Comparison of ENCODE assay signal across 19 cellular contexts in the genomic region with DNA sequence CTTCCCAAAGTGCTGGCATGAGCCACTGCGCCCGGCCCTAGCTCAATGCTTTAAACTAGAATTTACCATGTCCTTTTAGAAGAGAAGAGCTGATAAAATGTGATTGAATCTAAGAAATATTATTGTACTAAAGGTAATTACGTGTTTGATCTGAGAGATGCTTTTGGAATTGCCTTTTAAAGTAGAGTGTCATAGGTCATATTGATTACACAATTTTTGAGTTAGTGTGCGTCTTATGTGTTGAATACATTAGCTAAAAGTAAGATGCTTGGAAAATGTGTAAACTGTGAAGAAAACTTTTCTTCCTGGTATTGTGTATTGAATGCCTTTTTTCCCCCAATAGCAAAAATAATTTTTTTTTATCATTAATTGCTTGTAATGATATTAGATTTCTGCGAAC. TPM values are rescaled to one million over a fixed set of nuclear protein-coding genes. Genes with fewer than 3 reads are reported as not detected.
DNase-seq lines count a peak whose midpoint lies in the region; ATAC-seq and FAIRE-seq lines count a peak whose summit lies in the region.
"Had no signal": no experiment of that assay in that cellular context is flagged by ENCODE, and none has a peak within 500 bp of the region (broad histone marks: within the 10 kb centered on the region; RNA-seq: fewer than 3 reads in every experiment).

No MANE protein-coding gene starts in this region.

- peak overlapping the region; percentile 36 for H3K27ac Mint-ChIP-seq in stimulated activated naive CD8-positive, alpha-beta T cell treated with anti-CD3 and anti-CD28 coated beads, Interleukin-15, Interleukin-2, amounts not matched to agents 100 ng/mL and 50 ng/mL, for 24 hours
- H3K27ac Mint-ChIP-seq in stimulated activated naive CD8-positive, alpha-beta T cell treated with anti-CD3 and anti-CD28 coated beads, Interleukin-15, amount 100 ng/mL, for 72 hours: peak overlapping the region in 1 of 2 donors; percentile 64
- peak overlapping the region; percentile 39 to 81 (median 68) for H3K27ac Mint-ChIP-seq in immature natural killer cell
- peak overlapping the region in 8 of 10 donors; percentile 31 to 89 (median 64) for H3K27ac Mint-ChIP-seq in naive thymus-derived CD8-positive, alpha-beta T cell

- H3K27me3 Mint-ChIP-seq in stimulated activated naive CD8-positive, alpha-beta T cell treated with anti-CD3 and anti-CD28 coated beads, Interleukin-15, Interleukin-2, amounts not matched to agents 100 ng/mL and 50 ng/mL, for 24 hours: no peaks in the 10 kb centered on the region
- H3K27me3 Mint-ChIP-seq in stimulated activated naive CD8-positive, alpha-beta T cell treated with anti-CD3 and anti-CD28 coated beads, Interleukin-15, amount 100 ng/mL, for 72 hours: no peaks in the 10 kb centered on the region
- no peaks in the 10 kb centered on the region for H3K27me3 Mint-ChIP-seq in immature natural killer cell (ENCODE audit: low read depth in 3 of 3)
- no peaks in the 10 kb centered on the region for H3K27me3 Mint-ChIP-seq in naive thymus-derived CD8-positive, alpha-beta T cell

- H3K9me3 Mint-ChIP-seq in stimulated activated naive CD8-positive, alpha-beta T cell treated with anti-CD3 and anti-CD28 coated beads, Interleukin-15, Interleukin-2, amounts not matched to agents 100 ng/mL and 50 ng/mL, for 24 hours: peaks cover 3% of the 10 kb centered on the region
- peaks cover 7 to 15% of the 10 kb centered on the region in 2 donors for H3K9me3 Mint-ChIP-seq in stimulated activated naive CD8-positive, alpha-beta T cell treated with anti-CD3 and anti-CD28 coated beads, Interleukin-15, amount 100 ng/mL, for 72 hours
- H3K9me3 Mint-ChIP-seq in immature natural killer cell: no peaks in the 10 kb centered on the region
- peaks cover 0 to 6% (median 0%) of the 10 kb centered on the region in 9 donors for H3K9me3 Mint-ChIP-seq in naive thymus-derived CD8-positive, alpha-beta T cell

- H3K36me3 Mint-ChIP-seq in stimulated activated naive CD8-positive, alpha-beta T cell treated with anti-CD3 and anti-CD28 coated beads, Interleukin-15, Interleukin-2, amounts not matched to agents 100 ng/mL and 50 ng/mL, for 24 hours (ENCODE audit: low read depth): peaks cover 22% of the 10 kb centered on the region
- peaks cover 8 to 19% (median 9%) of the 10 kb centered on the region in 3 donors for H3K36me3 Mint-ChIP-seq in immature natural killer cell
- peaks cover 0 to 32% (median 25%) of the 10 kb centered on the region in 3 donors for H3K36me3 Mint-ChIP-seq in naive thymus-derived CD8-positive, alpha-beta T cell

- H3K4me3 Mint-ChIP-seq in stimulated activated naive CD8-positive, alpha-beta T cell treated with anti-CD3 and anti-CD28 coated beads, Interleukin-15, Interleukin-2, amounts not matched to agents 100 ng/mL and 50 ng/mL, for 24 hours: no peak overlapping the region
- no peak overlapping the region for H3K4me3 Mint-ChIP-seq in stimulated activated naive CD8-positive, alpha-beta T cell treated with anti-CD3 and anti-CD28 coated beads, Interleukin-15, amount 100 ng/mL, for 72 hours
- no peak overlapping the region for H3K4me3 Mint-ChIP-seq in immature natural killer cell
- H3K4me3 Mint-ChIP-seq in naive thymus-derived CD8-positive, alpha-beta T cell: peak overlapping the region in 3 of 10 donors; percentile 21 to 49 (median 39)

- no peak for FAIRE-seq in urothelium cell line (lab: Jason Lieb, UNC)
- FAIRE-seq: A204.1, H54 had no signal

- no peak for DNase-seq in stimulated activated naive CD8-positive, alpha-beta T cell treated with anti-CD3 and anti-CD28 coated beads, Interleukin-15, amount 100 ng/mL, for 72 hours
- no peak for DNase-seq in immature natural killer cell
- DNase-seq in naive thymus-derived CD8-positive, alpha-beta T cell: no peak
- DNase-seq in DMS153 (lab: John Stamatoyannopoulos, UW): no peak
- DNase-seq in urothelium cell line (ENCODE audit: low spot score): no peak
- no peak for DNase-seq in activated effector memory CD4-positive, alpha-beta T cell treated with Interleukin-2 at 50 U/mL for 16 hours
- DNase-seq: BE2C, DND-41, KBM-7, NCI-H1105 treated with DMSO at 0.1 percent for 48 hours, NCI-H1694, NCI-H2081 treated with DMSO at 0.1 percent for 48 hours, NCI-H510A, NCI-H748 treated with DMSO at 0.1 percent for 48 hours, RPMI8226, SHP77 treated with DMSO at 0.1 percent for 48 hours had no signal

- no peak for ATAC-seq in stimulated activated naive CD8-positive, alpha-beta T cell treated with anti-CD3 and anti-CD28 coated beads, Interleukin-15, amount 100 ng/mL, for 72 hours
- no peak for ATAC-seq in naive thymus-derived CD8-positive, alpha-beta T cell

- POLR2A ChIA-PET in naive thymus-derived CD8-positive, alpha-beta T cell (lab: Charles Lee): no interaction called here

- H3K4me1 Mint-ChIP-seq in stimulated activated naive CD8-positive, alpha-beta T cell treated with anti-CD3 and anti-CD28 coated beads, Interleukin-15, Interleukin-2, amounts not matched to agents 100 ng/mL and 50 ng/mL, for 24 hours (ENCODE audit: low read depth): peaks cover 71% of the 10 kb centered on the region
- H3K4me1 Mint-ChIP-seq in stimulated activated naive CD8-positive, alpha-beta T cell treated with anti-CD3 and anti-CD28 coated beads, Interleukin-15, amount 100 ng/mL, for 72 hours: peaks cover 77% of the 10 kb centered on the region
- peaks cover 66 to 89% of the 10 kb centered on the region in 2 donors for H3K4me1 Mint-ChIP-seq in immature natural killer cell
- peaks cover 24 to 68% (median 66%) of the 10 kb centered on the region in 4 donors for H3K4me1 Mint-ChIP-seq in naive thymus-derived CD8-positive, alpha-beta T cell

RNA-seq across cellular contexts. Expression of a gene that starts 41.7 kb away (rescaled TPM):
- polyA plus RNA-seq in immature natural killer cell: 10 to 100 TPM; 14.1 to 38.6 (median 27.6) TPM
- 10 to 100 TPM; 26.0 to 26.1 TPM for total RNA-seq in naive thymus-derived CD8-positive, alpha-beta T cell
- polyA plus RNA-seq in naive thymus-derived CD8-positive, alpha-beta T cell: 10 to 100 TPM; 21.5 to 23.1 (median 22.4) TPM
